Comparison of ENCODE assay signal across 8 cellular contexts in genomic region chr1:1779691-1780597, GRCh38. TPM values are rescaled to one million over a fixed set of nuclear protein-coding genes. Genes with fewer than 3 reads are reported as not detected.
DNase-seq lines count a peak whose midpoint lies in the region; ATAC-seq and TF ChIP-seq lines count a peak whose summit lies in the region.

No MANE protein-coding gene starts in this region.

- H3K4me3 Mint-ChIP-seq in activated CD8-positive, alpha-beta T cell treated with anti-CD3 and anti-CD28 coated beads for 36 hours: peak overlapping the region; percentile 49

- TF ChIP-seq CTCF in DOHH2 (IDR thresholded peaks at IDR 0.05; ENCODE audit: low read depth, low read length, poor library complexity, severe bottlenecking) (no peak), esophagus muscularis mucosa (IDR thresholded peaks at IDR 0.05) (no peak), osteoblast (IDR thresholded peaks at IDR 0.05; ENCODE audit: extremely low read depth, low read depth, low read length) (no peak), foreskin keratinocyte (conservative IDR thresholded peaks at IDR 0.05) (no peak)
- no peak for TF ChIP-seq CTCF in activated CD8-positive, alpha-beta T cell treated with anti-CD3 and anti-CD28 coated beads for 36 hours (IDR thresholded peaks at IDR 0.05)

- intact Hi-C loops in activated CD8-positive, alpha-beta T cell treated with anti-CD3 and anti-CD28 coated beads for 36 hours (cut with micrococcal nuclease): loop anchor here (10.0 kb wide), 1 partner anchor 115 kb away; the partner anchor contains the start of gene GNB1
- intact Hi-C loops in esophagus muscularis mucosa (cut with DNase I): no loop called here

- CTCF ChIA-PET in activated CD8-positive, alpha-beta T cell treated with anti-CD3 and anti-CD28 coated beads for 36 hours (lab: Charles Lee): interaction anchor here (0.9 to 2.3 kb wide), 4 partner anchors 9 to 129 kb away, joined by 3 to 18 read pairs (median 14); no protein-coding TSS in a partner anchor

- peaks cover 33% of the 10 kb centered on the region for H3K79me2 ChIP-seq in DOHH2 (ENCODE audit: control insufficient read depth, low read length)
- peaks cover 31% of the 10 kb centered on the region for H3K79me2 ChIP-seq in osteoblast (ENCODE audit: insufficient read depth, low read length)

- no peak for TF ChIP-seq POLR2A in esophagus muscularis mucosa (IDR thresholded peaks at IDR 0.05; ENCODE audit: low read depth)

- H3K27me3 Mint-ChIP-seq in activated CD8-positive, alpha-beta T cell treated with anti-CD3 and anti-CD28 coated beads for 36 hours: no peaks in the 10 kb centered on the region

- H3K36me3 ChIP-seq in DOHH2 (ENCODE audit: control insufficient read depth, low read length) (peaks cover 38% of the 10 kb centered on the region), MG63 (peaks cover 21% of the 10 kb centered on the region), esophagus muscularis mucosa (peaks cover 3 to 8% (median 5%) of the 10 kb centered on the region in 4 donors), osteoblast (ENCODE audit: insufficient read depth, low read length) (peaks cover 3% of the 10 kb centered on the region)

- H3F3A ChIP-seq in DOHH2 (ENCODE audit: control insufficient read depth, insufficient read depth): peaks cover 59% of the 10 kb centered on the region

- peaks cover 11% of the 10 kb centered on the region for H3K36me3 Mint-ChIP-seq in activated CD8-positive, alpha-beta T cell treated with anti-CD3 and anti-CD28 coated beads for 36 hours (ENCODE audit: low read depth)

- POLR2A ChIA-PET in activated CD8-positive, alpha-beta T cell treated with anti-CD3 and anti-CD28 coated beads for 36 hours (lab: Charles Lee): interaction anchor here (0.8 to 1.7 kb wide), 7 partner anchors 9 to 128 kb away, joined by 3 to 4 read pairs (median 3); no protein-coding TSS in a partner anchor

- H3K4me2 ChIP-seq in DOHH2 (ENCODE audit: low read length) (peak overlapping the region; percentile 100), osteoblast (ENCODE audit: insufficient read depth, low read length) (peak overlapping the region; percentile 44)

- DNase-seq in MG63 (peak; percentile 64), esophagus muscularis mucosa (ENCODE audit: extremely low spot score) (no peak), osteoblast (ENCODE audit: insufficient read length, low spot score, missing footprints) (peak; percentile 94), left lobe of liver (ENCODE audit: low spot score) (no peak), foreskin keratinocyte (no peak)
- DNase-seq in activated CD8-positive, alpha-beta T cell treated with anti-CD3 and anti-CD28 coated beads for 36 hours: peak; percentile 85

- H3K4me1 ChIP-seq in DOHH2 (ENCODE audit: control insufficient read depth, low read length): peaks cover 77% of the 10 kb centered on the region
- peaks cover 67 to 84% (median 80%) of the 10 kb centered on the region in 4 donors for H3K4me1 ChIP-seq in esophagus muscularis mucosa
- H3K4me1 ChIP-seq in osteoblast (ENCODE audit: insufficient read depth, low read length): peaks cover 55% of the 10 kb centered on the region
- H3K4me1 ChIP-seq in foreskin keratinocyte: peaks cover 4% of the 10 kb centered on the region

- peak overlapping the region; percentile 89 for H3K27ac Mint-ChIP-seq in activated CD8-positive, alpha-beta T cell treated with anti-CD3 and anti-CD28 coated beads for 36 hours

- H4K20me1 ChIP-seq in DOHH2 (ENCODE audit: control insufficient read depth, insufficient read depth, low read depth, low read length): peaks cover 8% of the 10 kb centered on the region; the same call in 1 of the 2 replicates
- H4K20me1 ChIP-seq in osteoblast (ENCODE audit: insufficient read depth, low read length): peaks cover 37% of the 10 kb centered on the region

- 59% methylated on average over 14 of the region's 19 CpGs for WGBS in esophagus muscularis mucosa

- peaks cover 65% of the 10 kb centered on the region for H3K4me1 Mint-ChIP-seq in activated CD8-positive, alpha-beta T cell treated with anti-CD3 and anti-CD28 coated beads for 36 hours (ENCODE audit: low read depth)

- no peaks in the 10 kb centered on the region for H3K27me3 ChIP-seq in DOHH2 (ENCODE audit: control insufficient read depth, low read length)
- H3K27me3 ChIP-seq in MG63: no peaks in the 10 kb centered on the region
- H3K27me3 ChIP-seq in esophagus muscularis mucosa: no peaks in the 10 kb centered on the region
- H3K27me3 ChIP-seq in osteoblast (ENCODE audit: insufficient read depth, low read length): no peaks in the 10 kb centered on the region
- no peaks in the 10 kb centered on the region for H3K27me3 ChIP-seq in foreskin keratinocyte

- no peak overlapping the region for H2AFZ ChIP-seq in osteoblast (ENCODE audit: low read length)

- ATAC-seq in GM21423 (IDR thresholded peaks at IDR 0.05; ENCODE audit: unreplicated experiment) (peak; percentile 37), left lobe of liver (no peak), foreskin keratinocyte (no peak)
- peak; percentile 48 for ATAC-seq in activated CD8-positive, alpha-beta T cell treated with anti-CD3 and anti-CD28 coated beads for 36 hours

- H3K9me3 ChIP-seq in DOHH2 (ENCODE audit: control insufficient read depth, insufficient read depth, low read length): no peaks in the 10 kb centered on the region
- no peaks in the 10 kb centered on the region for H3K9me3 ChIP-seq in MG63
- no peaks in the 10 kb centered on the region for H3K9me3 ChIP-seq in esophagus muscularis mucosa
- no peaks in the 10 kb centered on the region for H3K9me3 ChIP-seq in osteoblast (ENCODE audit: low read depth, low read length)

- H3K27ac ChIP-seq in DOHH2 (ENCODE audit: low read depth, low read length): peak overlapping the region; percentile 100
- H3K27ac ChIP-seq in esophagus muscularis mucosa (replicated peaks in 1 of 4): peak overlapping the region; percentile 91 to 98 (median 96)
- peak overlapping the region; percentile 65 for H3K27ac ChIP-seq in osteoblast (ENCODE audit: low read depth, low read length)
- no peak overlapping the region for H3K27ac ChIP-seq in foreskin keratinocyte

- H3K4me3 ChIP-seq in DOHH2 (ENCODE audit: low read length) (peak overlapping the region; percentile 85), MG63 (no peak overlapping the region; the same call in 1 of the 2 replicates), esophagus muscularis mucosa (peak overlapping the region in 3 of 4 donors; percentile 80 to 95 (median 92)), osteoblast (ENCODE audit: insufficient read depth, low read length) (no peak overlapping the region)

- TF ChIP-seq EP300 in esophagus muscularis mucosa (IDR thresholded peaks at IDR 0.05): no peak

- no peaks in the 10 kb centered on the region for H3K9me2 ChIP-seq in DOHH2 (replicated peaks; ENCODE audit: control insufficient read depth, low read length)

- H3K9me3 Mint-ChIP-seq in activated CD8-positive, alpha-beta T cell treated with anti-CD3 and anti-CD28 coated beads for 36 hours: no peaks in the 10 kb centered on the region

RNA-seq across cellular contexts. Expression of gene NADK, which starts 1.7 kb away (rescaled TPM):
- 37.8 and 61.4 TPM in 2 replicates for total RNA-seq in MG63 (2014; rRNA removed; shearing (Covaris generic); ENCODE audit: low replicate concordance)
- total RNA-seq in activated CD8-positive, alpha-beta T cell treated with anti-CD3 and anti-CD28 coated beads for 36 hours: 10 to 100 TPM; 57.3 to 65.6 TPM
- total RNA-seq in esophagus muscularis mucosa (100 to 1,000 TPM in 1 of 4 donors, 10 to 100 TPM in 3; 66.4 to 119 (median 82.7) TPM), osteoblast (43.9 and 45.6 TPM in 2 replicates), left lobe of liver (136 TPM), foreskin keratinocyte (50.8 and 56.3 TPM in 2 replicates)
- polyA plus RNA-seq in foreskin keratinocyte: 35.1 and 42.0 TPM in 2 replicates

RNA-seq across cellular contexts. Expression of gene CDK11A, which starts 55.8 kb away (rescaled TPM):
- 9.6 and 11.1 TPM in 2 replicates for total RNA-seq in MG63 (2014; rRNA removed; shearing (Covaris generic); ENCODE audit: low replicate concordance)
- 10 to 100 TPM; 64.8 to 70.6 TPM for total RNA-seq in activated CD8-positive, alpha-beta T cell treated with anti-CD3 and anti-CD28 coated beads for 36 hours
- 10 to 100 TPM; 18.2 to 46.9 (median 31.4) TPM for total RNA-seq in esophagus muscularis mucosa
- total RNA-seq in osteoblast: 19.4 and 22.1 TPM in 2 replicates
- total RNA-seq in left lobe of liver: 13.6 TPM
- total RNA-seq in foreskin keratinocyte: 9.8 and 19.5 TPM in 2 replicates
- polyA plus RNA-seq in foreskin keratinocyte: 13.0 and 25.8 TPM in 2 replicates

Comparison
In these comparisons a context has a peak if more than half of its experiments do, and no peak if none do; other contexts are left out.
1. H3K4me3 ChIP-seq: peak in DOHH2 (single experiment) and esophagus muscularis mucosa (3 of 4); none in MG63 (single experiment) and osteoblast (single experiment).
2. ATAC-seq: peak in GM21423 (single experiment) and activated CD8-positive, alpha-beta T cell treated with anti-CD3 and anti-CD28 coated beads for 36 hours (single experiment); none in left lobe of liver (single experiment) and foreskin keratinocyte (single experiment).
3. DNase-seq: peak in MG63 (single experiment), activated CD8-positive, alpha-beta T cell treated with anti-CD3 and anti-CD28 coated beads for 36 hours (single experiment) and osteoblast (single experiment); none in esophagus muscularis mucosa (single experiment), left lobe of liver (single experiment) and foreskin keratinocyte (0 of 2).